In genomic region chr6:27019651-27020552, GRCh38 we compare ENCODE assay signal across 8 cellular contexts.
DNase-seq lines count a peak whose midpoint lies in the region; ATAC-seq, FAIRE-seq and TF ChIP-seq lines count a peak whose summit lies in the region.

No MANE protein-coding gene starts in this region.

- intact Hi-C loops in CD4-positive, alpha-beta T cell (cut with DNase I, micrococcal nuclease), result no loop called here

- peak; percentile 65 for FAIRE-seq in islet of Langerhans (lab: Jason Lieb, UNC)
- FAIRE-seq in small intestine (lab: Jason Lieb, UNC), result no peak

- WGBS in small intestine, 3 donors, result 4 to 7% (median 4%) methylated on average over 58 of the region's 58 CpGs

- H3K36me3 Mint-ChIP-seq in CD4-positive, alpha-beta T cell (ENCODE audit: low read depth), result no peaks in the 10 kb centered on the region
- peaks cover 2% of the 10 kb centered on the region for H3K36me3 Mint-ChIP-seq in central memory CD8-positive, alpha-beta T cell (ENCODE audit: insufficient read depth)

- H3K4me3 ChIP-seq in WI38 (ENCODE audit: low read depth, low read length), result peak overlapping the region; percentile 65
- peak overlapping the region; percentile 55 to 58 for H3K4me3 ChIP-seq in small intestine (ENCODE audit: low read depth in 1 of 2, low read length in 2 of 2)

- H3K4me3 Mint-ChIP-seq in CD4-positive, alpha-beta T cell, result peak overlapping the region; percentile 73
- H3K4me3 Mint-ChIP-seq in central memory CD8-positive, alpha-beta T cell, result peak overlapping the region; percentile 70

- peaks cover 41% of the 10 kb centered on the region for H3K27me3 Mint-ChIP-seq in CD4-positive, alpha-beta T cell
- H3K27me3 Mint-ChIP-seq in central memory CD8-positive, alpha-beta T cell, result peaks cover 22% of the 10 kb centered on the region

- peaks cover 3% of the 10 kb centered on the region for H3K9me3 Mint-ChIP-seq in CD4-positive, alpha-beta T cell
- H3K9me3 Mint-ChIP-seq in central memory CD8-positive, alpha-beta T cell, result peaks cover 11% of the 10 kb centered on the region

- H3K27me3 ChIP-seq in CD4-positive, alpha-beta T cell (ENCODE audit: control insufficient read depth, insufficient read depth, low read length), result peaks cover 13% of the 10 kb centered on the region
- no peaks in the 10 kb centered on the region for H3K27me3 ChIP-seq in small intestine (ENCODE audit: control insufficient read depth in 2 of 2, insufficient read depth in 2 of 2, low read length in 2 of 2)

- H3K4me1 ChIP-seq in small intestine (ENCODE audit: control insufficient read depth in 2 of 2, insufficient read depth in 1 of 2, low read depth in 1 of 2, low read length in 1 of 2), result no peaks in the 10 kb centered on the region

- CTCF ChIA-PET in CD4-positive, alpha-beta T cell (lab: Charles Lee), result no interaction called here

- H3K27ac Mint-ChIP-seq in CD4-positive, alpha-beta T cell, result no peak overlapping the region
- no peak overlapping the region for H3K27ac Mint-ChIP-seq in central memory CD8-positive, alpha-beta T cell (ENCODE audit: low read depth)

- no peak for TF ChIP-seq CTCF in CD4-positive, alpha-beta T cell (IDR thresholded peaks at IDR 0.05)
- no peak for TF ChIP-seq CTCF in WI38 (IDR thresholded peaks at IDR 0.05; ENCODE audit: low read depth, low read length)

- peak in 6 of 10 experiments; percentile 4 to 48 (median 15) for DNase-seq in CD4-positive, alpha-beta T cell
- DNase-seq in NCI-H146 (lab: John Stamatoyannopoulos, UW), result peak; percentile 93
- no peak for DNase-seq in central memory CD8-positive, alpha-beta T cell (ENCODE audit: low spot score in 2 of 2)
- peak; percentile 69 for DNase-seq in small intestine

- ATAC-seq in CD4-positive, alpha-beta T cell (ENCODE audit: poor library complexity), result no peak
- ATAC-seq in GM21390 (IDR thresholded peaks at IDR 0.05; ENCODE audit: unreplicated experiment) (peak; percentile 74), GM21515 (IDR thresholded peaks at IDR 0.05; ENCODE audit: unreplicated experiment) (no peak)
- no peak for ATAC-seq in central memory CD8-positive, alpha-beta T cell (replicated peaks; ENCODE audit: extremely low read depth, poor library complexity, severe bottlenecking)

- peaks cover 12% of the 10 kb centered on the region for H3K9me3 ChIP-seq in CD4-positive, alpha-beta T cell (ENCODE audit: control insufficient read depth, low read length)
- no peaks in the 10 kb centered on the region for H3K9me3 ChIP-seq in small intestine (ENCODE audit: control insufficient read depth, low read depth)

- POLR2A ChIA-PET in CD4-positive, alpha-beta T cell (lab: Charles Lee), result no interaction called here

- no peak overlapping the region for H3K27ac ChIP-seq in CD4-positive, alpha-beta T cell (ENCODE audit: low read depth, low read length)
- peak overlapping the region; percentile 72 to 95 for H3K27ac ChIP-seq in small intestine (ENCODE audit: low read depth in 1 of 2, low read length in 1 of 2)

- no peaks in the 10 kb centered on the region for H3K36me3 ChIP-seq in small intestine (ENCODE audit: control insufficient read depth in 2 of 2, insufficient read depth in 2 of 2, low read length in 2 of 2)

- H3K4me1 Mint-ChIP-seq in CD4-positive, alpha-beta T cell (ENCODE audit: low read depth), result peaks cover 6% of the 10 kb centered on the region
- H3K4me1 Mint-ChIP-seq in central memory CD8-positive, alpha-beta T cell, result no peaks in the 10 kb centered on the region

Comparison
In these comparisons a context has a peak if more than half of its experiments do, and no peak if none do; other contexts are left out.
1. DNase-seq: peak in CD4-positive, alpha-beta T cell (6 of 10), NCI-H146 (single experiment) and small intestine (single experiment); none in central memory CD8-positive, alpha-beta T cell (0 of 2).